19 cellular contexts compared by ENCODE assay signal in genomic region chr2:8215982-8216381, GRCh38.
"Had no signal": no experiment of that assay in that cellular context is flagged by ENCODE, and none has a peak within 500 bp of the region (broad histone marks: within the 10 kb centered on the region; RNA-seq: fewer than 3 reads in every experiment).

No MANE protein-coding gene starts in this region.

- H3K4me3 ChIP-seq: esophagus squamous epithelium, left lung, lower lobe of right lung, stomach, thoracic aorta, transverse colon had no signal

- FAIRE-seq: frontal cortex, small intestine had no signal

- H3K4me1 ChIP-seq: left lung, lower lobe of right lung, stomach had no signal

- DNase-seq: effector memory CD8-positive, alpha-beta T cell; esophagus squamous epithelium; heart left ventricle; hypothalamus; islet precursor cell; left lung; lower lobe of right lung; midbrain; posterior cingulate gyrus; small intestine; stimulated activated CD4-positive, alpha-beta T cell treated with anti-CD3 and anti-CD28 coated beads, Interleukin-12 subunit alpha, Interleukin-12 subunit beta, amount 100 ng/mL, for 4 hours; stimulated activated naive CD4-positive, alpha-beta T cell; stomach; substantia nigra; transverse colon had no signal

- ATAC-seq: effector memory CD8-positive, alpha-beta T cell; heart left ventricle; left lung; lower lobe of right lung; natural killer cell treated with Interleukin-12 subunit alpha and Interleukin-12 subunit beta and Interleukin-15 and Interleukin-18, amount 100 ng/mL, for 72 hours had no signal

- H3K27ac ChIP-seq: epithelial cell of prostate, esophagus squamous epithelium, left lung, lower lobe of right lung, stomach, thoracic aorta, transverse colon had no signal

- H3K36me3 ChIP-seq: esophagus squamous epithelium, heart left ventricle, left lung, lower lobe of right lung, stomach, thoracic aorta, transverse colon had no signal

- H3K27me3 ChIP-seq: esophagus squamous epithelium, heart left ventricle, left lung, stomach, transverse colon had no signal

- H3K9me3 ChIP-seq: esophagus squamous epithelium, heart left ventricle, left lung, lower lobe of right lung, stomach, thoracic aorta, transverse colon had no signal
